ENCODE assay signal across 8 cellular contexts in genomic region chr6:148367418-148368024, GRCh38. TPM values are rescaled to one million over a fixed set of nuclear protein-coding genes. Genes with fewer than 3 reads are reported as not detected.
A peak's percentile ranks its signal among the peaks of the same experiment; 100 is the strongest.
DNase-seq lines count a peak whose midpoint lies in the region; ATAC-seq and TF ChIP-seq lines count a peak whose summit lies in the region.

No MANE protein-coding gene starts in this region.

- DNase-seq in NOMO-1 (lab: John Stamatoyannopoulos, UW; ENCODE audit: unreplicated experiment in 2 of 2) (peak; percentile 61 to 65), esophagus squamous epithelium (lab: John Stamatoyannopoulos, UW) (no peak), trophoblast cell (peak; percentile 38), activated T-cell treated with anti-CD3 and anti-CD28 coated beads for 4 hours (no peak)
- DNase-seq in stimulated activated CD4-positive, alpha-beta T cell treated with anti-CD3 and anti-CD28 coated beads, Interleukin-15, amount 100 ng/mL, for 24 hours: no peak
- DNase-seq in activated naive CD4-positive, alpha-beta T cell treated with Interleukin-2 at 50 U/mL for 16 hours: no peak
- DNase-seq in activated CD8-positive, alpha-beta memory T cell treated with anti-CD3 and anti-CD28 coated beads, Interleukin-2, amount 10 ng/mL, durations not matched to agents 7 days and 5 days: no peak

- no peak for TF ChIP-seq CTCF in esophagus squamous epithelium (IDR thresholded peaks at IDR 0.05)

- no peak overlapping the region for H3K18ac ChIP-seq in trophoblast cell (ENCODE audit: low read length)

- H3K36me3 ChIP-seq in esophagus squamous epithelium (no peaks in the 10 kb centered on the region), trophoblast cell (ENCODE audit: control insufficient read depth in 1 of 2, insufficient read depth in 2 of 2, low read length in 2 of 2) (no peaks in the 10 kb centered on the region)

- H4K12ac ChIP-seq in trophoblast cell (ENCODE audit: low read depth, low read length): no peak overlapping the region

- H2BK5ac ChIP-seq in trophoblast cell (ENCODE audit: low read depth, low read length, poor library complexity): no peak overlapping the region

- no peaks in the 10 kb centered on the region for H3K79me1 ChIP-seq in trophoblast cell (ENCODE audit: low read length)

- no peak overlapping the region for H2AK5ac ChIP-seq in trophoblast cell (ENCODE audit: low read length)

- H3K9me3 ChIP-seq in esophagus squamous epithelium: no peaks in the 10 kb centered on the region
- no peaks in the 10 kb centered on the region for H3K9me3 ChIP-seq in trophoblast cell (ENCODE audit: insufficient read depth, low read depth, low read length)

- peak; percentile 60 for ATAC-seq in GM18861 (IDR thresholded peaks at IDR 0.05; ENCODE audit: unreplicated experiment)
- ATAC-seq in activated CD8-positive, alpha-beta memory T cell treated with anti-CD3 and anti-CD28 coated beads, Interleukin-2, amount 10 ng/mL, durations not matched to agents 7 days and 5 days: no peak

- no peak overlapping the region for H3K4me2 ChIP-seq in trophoblast cell (ENCODE audit: low read length)

- no peak overlapping the region for H2BK120ac ChIP-seq in trophoblast cell (ENCODE audit: insufficient read depth, low read length, poor library complexity)

- no peak overlapping the region for H3K23ac ChIP-seq in trophoblast cell (ENCODE audit: low read length)

- no peak overlapping the region for H4K8ac ChIP-seq in trophoblast cell (ENCODE audit: low read depth, low read length)

- H3K27ac ChIP-seq in esophagus squamous epithelium (peak overlapping the region; percentile 60 to 82 (median 78)), trophoblast cell (ENCODE audit: low read depth, low read length) (no peak overlapping the region)

- 35 to 37% methylated on average over 6 to 9 of the region's 11 CpGs for WGBS in esophagus squamous epithelium, 2 donors
- WGBS in trophoblast cell (ENCODE audit: extremely low coverage, insufficient coverage, insufficient read length): no CpG with 5 or more reads among the region's 11 CpGs

- H4K91ac ChIP-seq in trophoblast cell (ENCODE audit: low read depth, low read length): no peak overlapping the region

- peaks cover 15% of the 10 kb centered on the region for H3K27me3 Mint-ChIP-seq in activated CD8-positive, alpha-beta memory T cell treated with anti-CD3 and anti-CD28 coated beads, Interleukin-2, amount 10 ng/mL, durations not matched to agents 7 days and 5 days

- no peaks in the 10 kb centered on the region for H3K27me3 ChIP-seq in esophagus squamous epithelium
- no peaks in the 10 kb centered on the region for H3K27me3 ChIP-seq in trophoblast cell (ENCODE audit: insufficient read depth, low read length)

- H3K4me1 Mint-ChIP-seq in activated CD8-positive, alpha-beta memory T cell treated with anti-CD3 and anti-CD28 coated beads, Interleukin-2, amount 10 ng/mL, durations not matched to agents 7 days and 5 days: peaks cover 7% of the 10 kb centered on the region

- H3K4ac ChIP-seq in trophoblast cell (ENCODE audit: low read depth, low read length): no peak overlapping the region

- H3K79me2 ChIP-seq in trophoblast cell (ENCODE audit: control insufficient read depth, insufficient read depth, low read length, poor library complexity): no peaks in the 10 kb centered on the region

- no peak overlapping the region for H3K4me3 Mint-ChIP-seq in activated CD8-positive, alpha-beta memory T cell treated with anti-CD3 and anti-CD28 coated beads, Interleukin-2, amount 10 ng/mL, durations not matched to agents 7 days and 5 days

- no peak overlapping the region for H3K14ac ChIP-seq in trophoblast cell (ENCODE audit: low read length)

- no peak overlapping the region for H2AFZ ChIP-seq in trophoblast cell (ENCODE audit: insufficient read depth, low read length, poor library complexity)

- no peak for TF ChIP-seq POLR2A in esophagus squamous epithelium (IDR thresholded peaks at IDR 0.05)

- H3K4me3 ChIP-seq in esophagus squamous epithelium (no peak overlapping the region), trophoblast cell (ENCODE audit: low read depth, low read length) (no peak overlapping the region)

- no peak overlapping the region for H3K27ac Mint-ChIP-seq in activated CD8-positive, alpha-beta memory T cell treated with anti-CD3 and anti-CD28 coated beads, Interleukin-2, amount 10 ng/mL, durations not matched to agents 7 days and 5 days

- no peaks in the 10 kb centered on the region for H3K36me3 Mint-ChIP-seq in activated CD8-positive, alpha-beta memory T cell treated with anti-CD3 and anti-CD28 coated beads, Interleukin-2, amount 10 ng/mL, durations not matched to agents 7 days and 5 days

- H3K4me1 ChIP-seq in esophagus squamous epithelium: peaks cover 19 to 99% (median 52%) of the 10 kb centered on the region in 3 donors
- H3K4me1 ChIP-seq in trophoblast cell (ENCODE audit: control insufficient read depth in 1 of 2, insufficient read depth in 2 of 2, low read length in 2 of 2): peaks cover 3 to 4% of the 10 kb centered on the region in 2 experiments

- intact Hi-C loops in esophagus squamous epithelium (cut with DNase I): no loop called here

- H2BK12ac ChIP-seq in trophoblast cell (ENCODE audit: low read length): no peak overlapping the region

- no peak overlapping the region for H3K9ac ChIP-seq in trophoblast cell (ENCODE audit: low read length)

- CTCF ChIA-PET in activated CD8-positive, alpha-beta memory T cell treated with anti-CD3 and anti-CD28 coated beads, Interleukin-2, amount 10 ng/mL, durations not matched to agents 7 days and 5 days (lab: Charles Lee): no interaction called here

- H3K9me3 Mint-ChIP-seq in activated CD8-positive, alpha-beta memory T cell treated with anti-CD3 and anti-CD28 coated beads, Interleukin-2, amount 10 ng/mL, durations not matched to agents 7 days and 5 days (ENCODE audit: low read depth): no peaks in the 10 kb centered on the region

RNA-seq across cellular contexts. Expression of gene SASH1, which starts 24.9 kb away (rescaled TPM):
- 100 to 1,000 TPM in 1 of 4 donors, 10 to 100 TPM in 3; 55.3 to 118 (median 79.6) TPM for total RNA-seq in esophagus squamous epithelium
- polyA plus RNA-seq in trophoblast cell (2013): 10.6 and 10.9 TPM in 2 replicates
- total RNA-seq in activated CD8-positive, alpha-beta memory T cell treated with anti-CD3 and anti-CD28 coated beads, Interleukin-2, amount 10 ng/mL, durations not matched to agents 7 days and 5 days: under 1 TPM; 0.03 to 0.47 TPM

Comparison
In these comparisons a context has a peak if more than half of its experiments do, and no peak if none do; other contexts are left out.
1. DNase-seq: peak in NOMO-1 (2 of 2) and trophoblast cell (2 of 2); none in esophagus squamous epithelium (single experiment), activated T-cell treated with anti-CD3 and anti-CD28 coated beads for 4 hours (single experiment), stimulated activated CD4-positive, alpha-beta T cell treated with anti-CD3 and anti-CD28 coated beads, Interleukin-15, amount 100 ng/mL, for 24 hours (single experiment), activated naive CD4-positive, alpha-beta T cell treated with Interleukin-2 at 50 U/mL for 16 hours (single experiment) and activated CD8-positive, alpha-beta memory T cell treated with anti-CD3 and anti-CD28 coated beads, Interleukin-2, amount 10 ng/mL, durations not matched to agents 7 days and 5 days (single experiment).
2. RNA of gene SASH1, which starts 24.9 kb away (total RNA-seq): 55.3 to 118 TPM in esophagus squamous epithelium; 0.03 to 0.47 TPM in activated CD8-positive, alpha-beta memory T cell treated with anti-CD3 and anti-CD28 coated beads, Interleukin-2, amount 10 ng/mL, durations not matched to agents 7 days and 5 days; every median in the first group is over 10 times any median in the second.